1 cellular context compared by ENCODE assay signal in the genomic region with DNA sequence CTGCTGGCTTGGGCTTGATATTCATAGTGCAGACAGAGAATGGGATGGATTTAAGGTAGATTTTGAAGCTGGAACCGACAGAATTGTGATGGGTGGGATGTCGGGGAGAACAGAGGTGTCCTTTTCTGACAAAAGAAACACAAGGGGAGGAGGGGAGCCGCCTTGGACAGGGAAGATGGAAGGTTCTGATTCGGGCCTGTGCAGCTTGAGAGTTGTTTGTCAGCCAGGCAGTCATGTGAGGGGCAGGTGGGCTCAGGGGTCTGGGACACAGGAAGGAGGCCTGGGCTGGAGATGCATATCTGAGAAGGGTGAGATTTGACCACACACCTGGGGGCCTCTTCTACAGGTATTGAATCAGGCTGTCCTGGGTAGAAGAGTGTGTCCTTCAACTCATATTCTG.
TF ChIP-seq lines count a peak whose summit lies in the region.

No MANE protein-coding gene starts in this region.

TF ChIP-seq in IMR-90, 13 proteins besides CTCF, POLR2A, EP300 and RAD21:
- TF ChIP-seq MAZ (IDR thresholded peaks at IDR 0.05; ENCODE audit: borderline replicate concordance, low read depth, low read length) (no peak), RCOR1 (IDR thresholded peaks at IDR 0.05; ENCODE audit: insufficient replicate concordance, low read length) (no peak), CEBPB (IDR thresholded peaks at IDR 0.05; ENCODE audit: low read depth, low read length) (no peak), RFX5 (IDR thresholded peaks at IDR 0.05; ENCODE audit: low read depth, low read length) (no peak), FOS (IDR thresholded peaks at IDR 0.05; ENCODE audit: low read depth, low read length) (no peak), SMC3 (IDR thresholded peaks at IDR 0.05; ENCODE audit: low read depth, low read length) (no peak), NFE2L2 (IDR thresholded peaks at IDR 0.05; ENCODE audit: low read depth, low read length) (no peak), CHD1 (IDR thresholded peaks at IDR 0.05; ENCODE audit: low read depth, low read length) (no peak)
- TF ChIP-seq, protein P1, sequence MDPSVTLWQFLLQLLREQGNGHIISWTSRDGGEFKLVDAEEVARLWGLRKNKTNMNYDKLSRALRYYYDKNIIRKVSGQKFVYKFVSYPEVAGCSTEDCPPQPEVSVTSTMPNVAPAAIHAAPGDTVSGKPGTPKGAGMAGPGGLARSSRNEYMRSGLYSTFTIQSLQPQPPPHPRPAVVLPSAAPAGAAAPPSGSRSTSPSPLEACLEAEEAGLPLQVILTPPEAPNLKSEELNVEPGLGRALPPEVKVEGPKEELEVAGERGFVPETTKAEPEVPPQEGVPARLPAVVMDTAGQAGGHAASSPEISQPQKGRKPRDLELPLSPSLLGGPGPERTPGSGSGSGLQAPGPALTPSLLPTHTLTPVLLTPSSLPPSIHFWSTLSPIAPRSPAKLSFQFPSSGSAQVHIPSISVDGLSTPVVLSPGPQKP (IDR thresholded peaks at IDR 0.05; ENCODE audit: borderline replicate concordance, low read depth, low read length), result no peak
- TF ChIP-seq, protein P2, sequence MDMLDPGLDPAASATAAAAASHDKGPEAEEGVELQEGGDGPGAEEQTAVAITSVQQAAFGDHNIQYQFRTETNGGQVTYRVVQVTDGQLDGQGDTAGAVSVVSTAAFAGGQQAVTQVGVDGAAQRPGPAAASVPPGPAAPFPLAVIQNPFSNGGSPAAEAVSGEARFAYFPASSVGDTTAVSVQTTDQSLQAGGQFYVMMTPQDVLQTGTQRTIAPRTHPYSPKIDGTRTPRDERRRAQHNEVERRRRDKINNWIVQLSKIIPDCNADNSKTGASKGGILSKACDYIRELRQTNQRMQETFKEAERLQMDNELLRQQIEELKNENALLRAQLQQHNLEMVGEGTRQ (IDR thresholded peaks at IDR 0.05; ENCODE audit: low read depth, low read length), result no peak
